Comparison of ENCODE assay signal across 34 cellular contexts in genomic region chr7:156537006-156537405, GRCh38.
"Had no signal": no experiment of that assay in that cellular context is flagged by ENCODE, and none has a peak within 500 bp of the region (broad histone marks: within the 10 kb centered on the region; RNA-seq: fewer than 3 reads in every experiment).

No MANE protein-coding gene starts in this region.

- H3K9me3 ChIP-seq: MG63 had no signal

- DNase-seq: Karpas-422, Kasumi-1, MG63, MM.1S, MV-4-11, NCI-H1048, NCI-H1092, NCI-H1092 treated with DMSO at 0.1 percent for 48 hours, NCI-H1105, NCI-H1105 treated with DMSO at 0.1 percent for 48 hours, NCI-H1417, NCI-H1417 treated with DMSO at 0.1 percent for 48 hours, NCI-H1436, NCI-H1436 treated with DMSO at 0.1 percent for 48 hours, NCI-H146, NCI-H1694, NCI-H1694 treated with DMSO at 0.1 percent for 48 hours, NCI-H187, NCI-H187 treated with DMSO at 0.1 percent for 48 hours, NCI-H1930, NCI-H2029, NCI-H2029 treated with DMSO at 0.1 percent for 48 hours, NCI-H2081, NCI-H2081 treated with DMSO at 0.1 percent for 48 hours, NCI-H2107, NCI-H2171, NCI-H2171 treated with DMSO at 0.1 percent for 48 hours, NCI-H2227 treated with DMSO at 0.1 percent for 48 hours, NCI-H345, NCI-H446, NCI-H446 treated with DMSO at 0.1 percent for 48 hours, NCI-H510A, NCI-H510A treated with DMSO at 0.1 percent for 48 hours had no signal

- H3K36me3 ChIP-seq: MG63 had no signal

- H3K27ac ChIP-seq: KMS-11 had no signal

- H3K27me3 ChIP-seq: MG63 had no signal

- H3K9ac ChIP-seq: KMS-11 had no signal

- H3K4me2 ChIP-seq: KMS-11 had no signal

- H3K4me3 ChIP-seq: MG63 had no signal
